In genomic region chr2:172113617-172114016, GRCh38 we compare ENCODE assay signal across 9 cellular contexts. TPM values are rescaled to one million over a fixed set of nuclear protein-coding genes. Genes with fewer than 3 reads are reported as not detected.
A peak's percentile ranks its signal among the peaks of the same experiment; 100 is the strongest.
DNase-seq lines count a peak whose midpoint lies in the region; ATAC-seq, FAIRE-seq and TF ChIP-seq lines count a peak whose summit lies in the region.
"Had no signal": no experiment of that assay in that cellular context is flagged by ENCODE, and none has a peak within 500 bp of the region (broad histone marks: within the 10 kb centered on the region; RNA-seq: fewer than 3 reads in every experiment).

No MANE protein-coding gene starts in this region.

- peak; percentile 47 for FAIRE-seq in astrocyte (lab: Jason Lieb, UNC)

- CTCF ChIA-PET in T-cell (lab: Charles Lee): interaction anchor here (0.6 to 1.9 kb wide), 5 partner anchors 40 to 412 kb away, joined by 3 to 7 read pairs (median 4); no protein-coding TSS in a partner anchor

- TF ChIP-seq CTCF in DND-41 (IDR thresholded peaks at IDR 0.05; ENCODE audit: borderline replicate concordance, extremely low read depth, low read length, poor library complexity, severe bottlenecking) (peak; percentile 64), astrocyte (IDR thresholded peaks at IDR 0.05; ENCODE audit: insufficient read depth, low read depth, low read length) (peak; percentile 44)

- H3K4me3 Mint-ChIP-seq in astrocyte (ENCODE audit: unreplicated experiment) (no peak overlapping the region), T-cell (no peak overlapping the region)

- ATAC-seq in DND-41 (ENCODE audit: insufficient read depth, low read depth): peak; percentile 71
- ATAC-seq in HG03565 (IDR thresholded peaks at IDR 0.05; ENCODE audit: unreplicated experiment): no peak
- no peak for ATAC-seq in GM21381 (IDR thresholded peaks at IDR 0.05; ENCODE audit: unreplicated experiment)
- ATAC-seq in T-cell (replicated peaks in 1 of 4): no peak

- H4K20me1 ChIP-seq in DND-41 (ENCODE audit: insufficient read depth, low read length): no peaks in the 10 kb centered on the region
- no peaks in the 10 kb centered on the region for H4K20me1 ChIP-seq in astrocyte (ENCODE audit: insufficient read depth, low read length)

- H3K27ac ChIP-seq in DND-41 (ENCODE audit: low read length): no peak overlapping the region
- H3K27ac ChIP-seq in astrocyte (ENCODE audit: low read depth, low read length): no peak overlapping the region

- H3K27ac Mint-ChIP-seq in astrocyte (ENCODE audit: unreplicated experiment) (no peak overlapping the region), T-cell (no peak overlapping the region)

- no peaks in the 10 kb centered on the region for H3K36me3 Mint-ChIP-seq in astrocyte (ENCODE audit: low read depth, unreplicated experiment)
- no peaks in the 10 kb centered on the region for H3K36me3 Mint-ChIP-seq in T-cell

- H3K9ac ChIP-seq in DND-41 (ENCODE audit: low read depth, low read length) (no peak overlapping the region), astrocyte (ENCODE audit: low read length) (no peak overlapping the region)

- H3K27me3 ChIP-seq in DND-41 (ENCODE audit: insufficient read depth, low read length, poor library complexity): no peaks in the 10 kb centered on the region
- peaks cover under 1% of the 10 kb centered on the region for H3K27me3 ChIP-seq in astrocyte (ENCODE audit: insufficient read depth, low read length)

- DNase-seq in DND-41 (no peak), astrocyte (ENCODE audit: low read depth) (peak; percentile 43), medulla oblongata (ENCODE audit: extremely low spot score) (peak; percentile 63), activated T-cell treated with anti-CD3 and anti-CD28 coated beads for 4 hours (no peak), T-cell (no peak)
- DNase-seq in Jurkat, Clone E6-1 (ENCODE audit: low read depth, low spot score): peak; percentile 55

- H3K4me1 ChIP-seq in DND-41 (ENCODE audit: insufficient read depth, low read length) (no peaks in the 10 kb centered on the region), astrocyte (ENCODE audit: insufficient read depth, low read length) (peaks cover under 1% of the 10 kb centered on the region)

- peaks cover 12% of the 10 kb centered on the region for H3K27me3 Mint-ChIP-seq in astrocyte (ENCODE audit: low read depth, unreplicated experiment)
- peaks cover 30 to 48% of the 10 kb centered on the region in 2 donors for H3K27me3 Mint-ChIP-seq in T-cell

- H3K4me1 Mint-ChIP-seq in astrocyte (ENCODE audit: low read depth, unreplicated experiment) (no peaks in the 10 kb centered on the region), T-cell (peaks cover 5 to 6% (median 6%) of the 10 kb centered on the region in 3 donors)

- H3K36me3 ChIP-seq in DND-41 (ENCODE audit: insufficient read depth, low read length) (no peaks in the 10 kb centered on the region), astrocyte (ENCODE audit: insufficient read depth, low read length) (no peaks in the 10 kb centered on the region)

- H3K4me3 ChIP-seq in DND-41 (ENCODE audit: low read depth in 1 of 2, low read length in 2 of 2): no peak overlapping the region
- H3K4me3 ChIP-seq in Jurkat, Clone E6-1 (ENCODE audit: low read length): no peak overlapping the region
- no peak overlapping the region for H3K4me3 ChIP-seq in astrocyte (ENCODE audit: insufficient read depth, low read depth, low read length)

- no peak overlapping the region for H3K4me2 ChIP-seq in DND-41 (ENCODE audit: insufficient read depth, low read length)
- H3K4me2 ChIP-seq in astrocyte (ENCODE audit: low read length): no peak overlapping the region

- POLR2A ChIA-PET in T-cell (lab: Charles Lee): no interaction called here

- H3K9me3 ChIP-seq in DND-41 (ENCODE audit: insufficient read depth, low read length, severe bottlenecking): no peaks in the 10 kb centered on the region
- H3K9me3 ChIP-seq in astrocyte (ENCODE audit: insufficient read depth, low read depth, low read length): no peaks in the 10 kb centered on the region

- H2AFZ ChIP-seq in DND-41 (ENCODE audit: low read depth, low read length) (no peak overlapping the region), astrocyte (ENCODE audit: low read depth, low read length) (no peak overlapping the region)

- H3K79me2 ChIP-seq in DND-41 (ENCODE audit: insufficient read depth, low read length) (no peaks in the 10 kb centered on the region), astrocyte (ENCODE audit: insufficient read depth, low read length) (no peaks in the 10 kb centered on the region)

- H3K9me3 Mint-ChIP-seq in astrocyte (ENCODE audit: unreplicated experiment): no peaks in the 10 kb centered on the region
- no peaks in the 10 kb centered on the region for H3K9me3 Mint-ChIP-seq in T-cell

RNA-seq across cellular contexts. Expression of gene DLX2, which starts 10.9 kb away (rescaled TPM):
- polyA plus RNA-seq in Jurkat, Clone E6-1 (2012; ENCODE audit: insufficient read depth, insufficient read length): 0.42 TPM
- total RNA-seq in astrocyte (2.1 and 2.2 TPM in 2 replicates), T-cell (under 1 TPM in 2 of 5 donors, not detected in 3; 0.16 to 0.19 TPM)
- total RNA-seq: T-helper 1 cell treated with Interleukin-12 subunit alpha and Interleukin-12 subunit beta and Interleukin-4 antibody, amounts not matched to agents 30 ng/mL and 1 ng/mL, for 36 hours had no signal

RNA-seq across cellular contexts. Expression of gene DLX1, which starts 28.3 kb away (rescaled TPM):
- 2.7 TPM for polyA plus RNA-seq in Jurkat, Clone E6-1 (2012; ENCODE audit: insufficient read depth, insufficient read length)
- total RNA-seq in astrocyte (0.27 TPM in 1 of 2 replicates, not detected in the other), T-cell (not detected)
- total RNA-seq: T-helper 1 cell treated with Interleukin-12 subunit alpha and Interleukin-12 subunit beta and Interleukin-4 antibody, amounts not matched to agents 30 ng/mL and 1 ng/mL, for 36 hours had no signal

Comparison
In these comparisons a context has a peak if more than half of its experiments do, and no peak if none do; other contexts are left out.
1. DNase-seq: peak in Jurkat, Clone E6-1 (single experiment), astrocyte (single experiment) and medulla oblongata (single experiment); none in DND-41 (single experiment), activated T-cell treated with anti-CD3 and anti-CD28 coated beads for 4 hours (single experiment) and T-cell (0 of 34).